8 cellular contexts compared by ENCODE assay signal in genomic region chr4:24913099-24913445, GRCh38. TPM values are rescaled to one million over a fixed set of nuclear protein-coding genes. Genes with fewer than 3 reads are reported as not detected.
DNase-seq lines count a peak whose midpoint lies in the region; ATAC-seq and TF ChIP-seq lines count a peak whose summit lies in the region.

No MANE protein-coding gene starts in this region.

- no peaks in the 10 kb centered on the region for H3K27me3 ChIP-seq in SJCRH30
- no peaks in the 10 kb centered on the region for H3K27me3 ChIP-seq in prostate gland (replicated peaks; ENCODE audit: insufficient read depth)

- peaks cover 7 to 22% (median 11%) of the 10 kb centered on the region in 7 donors for H3K9me3 Mint-ChIP-seq in CD14-positive monocyte

- peak overlapping the region; percentile 86 to 89 for H3K4me3 Mint-ChIP-seq in CD14-positive monocyte

- H3K27ac ChIP-seq in SJCRH30 (no peak overlapping the region), prostate gland (peak overlapping the region; percentile 90 to 94)

- H3K9me3 ChIP-seq in SJCRH30 (replicated peaks), result 0 out of 2 replicates have a peak, but pooled peaks cover 5% of the 10 kb centered on the region
- H3K9me3 ChIP-seq in prostate gland, result no peaks in the 10 kb centered on the region

- H3K36me3 Mint-ChIP-seq in CD14-positive monocyte, result peaks cover 28 to 30% of the 10 kb centered on the region in 2 donors

- H3K27ac Mint-ChIP-seq in CD14-positive monocyte, result peak overlapping the region in 6 of 7 donors; percentile 62 to 93 (median 80)

- TF ChIP-seq POLR2A in prostate gland (IDR thresholded peaks at IDR 0.05), result no peak

- no peaks in the 10 kb centered on the region for H3K36me3 ChIP-seq in SJCRH30
- H3K36me3 ChIP-seq in prostate gland, result peaks cover 0 to 8% of the 10 kb centered on the region in 2 donors

- no peak for ATAC-seq in GM21576 (IDR thresholded peaks at IDR 0.05; ENCODE audit: unreplicated experiment)

- no peak for TF ChIP-seq CTCF in CD14-positive monocyte (IDR thresholded peaks at IDR 0.05)
- no peak for TF ChIP-seq CTCF in fibroblast of villous mesenchyme (IDR thresholded peaks at IDR 0.05; ENCODE audit: insufficient read depth, low read depth, low read length)
- no peak for TF ChIP-seq CTCF in prostate gland (IDR thresholded peaks at IDR 0.05)

- peaks cover 25% of the 10 kb centered on the region for H3K4me1 Mint-ChIP-seq in CD14-positive monocyte

- DNase-seq in CD14-positive monocyte (ENCODE audit: low spot score) (no peak), SJCRH30 (no peak), fibroblast of villous mesenchyme (ENCODE audit: low read depth) (no peak), prostate gland (ENCODE audit: low spot score) (no peak), inferior parietal cortex (ENCODE audit: extremely low spot score) (no peak), HUDEP-2 (lab: John Stamatoyannopoulos, UW; ENCODE audit: unreplicated experiment in 76 of 76) (no peak), iPS-NIHi7 (ENCODE audit: extremely low spot score) (no peak)

- H3K4me1 ChIP-seq in SJCRH30 (no peaks in the 10 kb centered on the region), prostate gland (replicated peaks) (no peaks in the 10 kb centered on the region)

- intact Hi-C loops in CD14-positive monocyte (cut with micrococcal nuclease), result loop anchor here (5.0 to 10.0 kb wide), 2 partner anchors 62 to 69 kb away; no protein-coding TSS in a partner anchor
- intact Hi-C loops in prostate gland (cut with DNase I), result loop anchor here (2.0 to 10.0 kb wide), 5 partner anchors 56 to 454 kb away; partner anchors contain the start of genes DHX15 and SOD3

- H3K27me3 Mint-ChIP-seq in CD14-positive monocyte (ENCODE audit: low read depth in 3 of 3), result peaks cover 0 to 4% (median 2%) of the 10 kb centered on the region in 3 donors

- WGBS in prostate gland, result 15% methylated on average over 19 of the region's 27 CpGs

- H3K4me3 ChIP-seq in SJCRH30 (peak overlapping the region; percentile 60), fibroblast of villous mesenchyme (ENCODE audit: low read depth, low read length) (peak overlapping the region; percentile 60), prostate gland (peak overlapping the region; percentile 65 to 67)

RNA-seq across cellular contexts. Expression of gene CCDC149, which starts 0.2 kb away (rescaled TPM):
- polyA plus RNA-seq in CD14-positive monocyte, result 10 to 100 TPM in 1 of 2 donors, 1 to 10 TPM in 1; 5.5 to 14.9 TPM
- 0.91 and 1.1 TPM in 2 replicates for total RNA-seq in SJCRH30 (2014; rRNA removed; shearing (Covaris generic))
- total RNA-seq in fibroblast of villous mesenchyme, result 6.1 and 8.6 TPM in 2 replicates
- 10 to 100 TPM; 14.0 to 19.6 TPM for total RNA-seq in prostate gland
